In the genomic region with DNA sequence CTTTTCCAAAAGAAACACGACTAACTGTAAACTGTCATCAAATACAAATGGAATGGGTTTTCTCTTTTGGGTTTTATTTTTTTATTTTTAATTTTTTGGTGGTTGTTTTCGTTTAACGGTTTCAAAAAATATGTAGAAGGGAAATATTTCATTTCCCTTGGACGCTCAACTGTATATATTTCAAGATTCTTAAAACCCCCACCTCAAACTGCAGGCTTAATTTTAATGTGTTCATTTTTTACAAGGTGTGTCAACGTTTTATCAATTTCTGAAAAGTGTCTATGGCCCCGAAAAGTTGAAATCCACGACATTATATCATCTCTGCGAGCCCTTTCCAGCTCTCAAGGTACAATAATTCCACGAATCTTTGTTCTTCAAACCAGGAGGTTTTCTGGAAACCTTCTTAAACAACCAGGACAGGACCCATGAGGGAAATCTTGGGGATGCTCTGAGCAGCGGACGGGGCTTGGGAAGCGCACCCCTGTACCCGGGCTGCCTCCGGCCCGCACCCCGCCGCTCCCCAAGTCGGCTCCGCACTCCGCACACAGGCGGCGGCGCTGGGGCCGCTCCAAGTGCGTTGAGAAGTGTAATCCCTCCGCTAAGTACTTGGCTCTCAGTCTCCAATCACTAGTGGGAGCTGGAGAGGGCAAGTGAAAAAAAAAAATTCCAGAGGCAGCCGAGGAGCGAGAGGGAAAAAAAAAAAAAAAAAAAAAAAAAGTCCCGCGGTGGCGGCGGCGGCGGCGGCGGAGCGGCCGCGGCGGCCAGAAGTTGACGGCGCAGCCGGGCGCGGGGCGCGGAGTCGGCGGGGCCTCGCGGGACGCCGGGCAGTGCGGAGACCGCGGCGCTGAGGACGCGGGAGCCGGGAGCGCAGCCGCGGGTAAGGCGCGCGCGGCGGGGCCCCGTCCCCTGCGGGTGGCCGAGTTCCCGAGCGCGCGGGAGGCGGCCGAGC, we compare ENCODE assay signal across 8 cellular contexts. TPM values are rescaled to one million over a fixed set of nuclear protein-coding genes. Genes with fewer than 3 reads are reported as not detected.
DNase-seq lines count a peak whose midpoint lies in the region; ATAC-seq and TF ChIP-seq lines count a peak whose summit lies in the region.

Gene BMPR1B (plus strand): TSS at position 764 of the 949 bp plus-strand sequence. CDS start 346,470 bp downstream, outside the sequence.

- H3K27ac Mint-ChIP-seq in naive B cell: peak within 1 kb of the TSS in 2 of 6 donors; percentile 38 to 67

- peaks cover 0 to 5% (median 0%) of the 10 kb centered on the region in 7 donors for H3K9me3 Mint-ChIP-seq in naive B cell

- H3K4me3 ChIP-seq in fibroblast of mammary gland (ENCODE audit: control insufficient read depth, low read depth, low read length): peak within 1 kb of the TSS; percentile 46

- ATAC-seq in naive B cell (ENCODE audit: low read depth in 2 of 2): no peak

- peaks cover 0 to 10% of the 10 kb centered on the region in 2 donors for H3K36me3 Mint-ChIP-seq in naive B cell

- peaks cover 7 to 12% (median 9%) of the 10 kb centered on the region in 3 donors for H3K4me1 Mint-ChIP-seq in naive B cell

- peaks cover 65 to 80% (median 75%) of the 10 kb centered on the region in 3 donors for H3K27me3 Mint-ChIP-seq in naive B cell

- DNase-seq in stimulated activated CD4-positive, alpha-beta T cell treated with anti-CD3 and anti-CD28 coated beads, Interleukin-15, amount 100 ng/mL, for 24 hours: peak; percentile 8
- no peak for DNase-seq in stimulated activated CD4-positive, alpha-beta T cell treated with anti-CD3 and anti-CD28 coated beads, Interleukin-4, amount 100 ng/mL, for 4 hours
- peak; percentile 48 for DNase-seq in SW480 (ENCODE audit: low spot score)
- DNase-seq in fibroblast of mammary gland (ENCODE audit: low read depth): peak; percentile 66
- DNase-seq in naive B cell: no peak
- DNase-seq in inferior parietal cortex (ENCODE audit: extremely low spot score): no peak
- no peak for DNase-seq in NCI-H510A treated with DMSO at 0.1 percent for 48 hours (lab: John Stamatoyannopoulos, UW)
- DNase-seq in activated CD4-positive, alpha-beta T cell treated with anti-CD3 and anti-CD28 coated beads for 48 hours: no peak

- no peak for TF ChIP-seq CTCF in fibroblast of mammary gland (conservative IDR thresholded peaks at IDR 0.05; ENCODE audit: control insufficient read depth, insufficient read depth, low read depth, low read length)

- H3K4me3 Mint-ChIP-seq in naive B cell: peak within 1 kb of the TSS in 7 of 8 donors; percentile 49 to 89 (median 68)

RNA-seq across cellular contexts. Expression of gene BMPR1B, which starts in this region (rescaled TPM):
- polyA plus RNA-seq in naive B cell (ENCODE audit: low read depth in 6 of 6): not detected

Comparison
In these comparisons a context has a peak if more than half of its experiments do, and no peak if none do; other contexts are left out.
1. DNase-seq: peak in stimulated activated CD4-positive, alpha-beta T cell treated with anti-CD3 and anti-CD28 coated beads, Interleukin-15, amount 100 ng/mL, for 24 hours (single experiment), SW480 (single experiment) and fibroblast of mammary gland (single experiment); none in stimulated activated CD4-positive, alpha-beta T cell treated with anti-CD3 and anti-CD28 coated beads, Interleukin-4, amount 100 ng/mL, for 4 hours (0 of 2), naive B cell (single experiment), inferior parietal cortex (single experiment), NCI-H510A treated with DMSO at 0.1 percent for 48 hours (single experiment) and activated CD4-positive, alpha-beta T cell treated with anti-CD3 and anti-CD28 coated beads for 48 hours (single experiment).